In genomic region chr10:129715805-129716785, GRCh38 we compare ENCODE assay signal across 12 cellular contexts.
"Had no signal": no experiment of that assay in that cellular context is flagged by ENCODE, and none has a peak within 500 bp of the region (broad histone marks: within the 10 kb centered on the region; RNA-seq: fewer than 3 reads in every experiment).

No MANE protein-coding gene starts in this region.

- ATAC-seq: gastrocnemius medialis, heart right ventricle, pancreas had no signal

- H3K27ac Mint-ChIP-seq: activated CD4-positive, alpha-beta memory T cell treated with anti-CD3 and anti-CD28 coated beads for 36 hours; activated naive CD8-positive, alpha-beta T cell treated with anti-CD3 and anti-CD28 coated beads for 36 hours had no signal

- H3K27me3 ChIP-seq: gastrocnemius medialis, heart right ventricle, pancreas, stomach, uterus had no signal

- H3K4me1 ChIP-seq: gastrocnemius medialis, pancreas, stomach, uterus had no signal

- H3K36me3 ChIP-seq: gastrocnemius medialis, pancreas, uterus had no signal

- H3K4me3 Mint-ChIP-seq: activated CD4-positive, alpha-beta memory T cell treated with anti-CD3 and anti-CD28 coated beads for 36 hours; activated naive CD8-positive, alpha-beta T cell treated with anti-CD3 and anti-CD28 coated beads for 36 hours had no signal

- H3K4me1 Mint-ChIP-seq: activated naive CD8-positive, alpha-beta T cell treated with anti-CD3 and anti-CD28 coated beads for 36 hours had no signal

- H3K9me3 ChIP-seq: gastrocnemius medialis, pancreas, uterus had no signal

- DNase-seq: activated CD4-positive, alpha-beta memory T cell treated with anti-CD3 and anti-CD28 coated beads for 36 hours; activated gamma-delta T cell; activated naive CD8-positive, alpha-beta T cell treated with anti-CD3 and anti-CD28 coated beads for 36 hours; activated T-cell treated with anti-CD3 and anti-CD28 coated beads, Interleukin-2, amount 50 U/mL, for 48 hours; gastrocnemius medialis; heart right ventricle; kidney; stomach; T-helper 9 cell; uterus had no signal

- H3K27me3 Mint-ChIP-seq: activated CD4-positive, alpha-beta memory T cell treated with anti-CD3 and anti-CD28 coated beads for 36 hours; activated naive CD8-positive, alpha-beta T cell treated with anti-CD3 and anti-CD28 coated beads for 36 hours had no signal

- H3K27ac ChIP-seq: gastrocnemius medialis, heart right ventricle, pancreas, skin epidermis, stomach, uterus had no signal

- H3K4me3 ChIP-seq: gastrocnemius medialis, heart right ventricle, pancreas, skin epidermis, stomach, uterus had no signal
